In genomic region chr2:111121028-111121872, GRCh38 we compare ENCODE assay signal across 8 cellular contexts. TPM values are rescaled to one million over a fixed set of nuclear protein-coding genes. Genes with fewer than 3 reads are reported as not detected.
DNase-seq lines count a peak whose midpoint lies in the region; ATAC-seq and TF ChIP-seq lines count a peak whose summit lies in the region.

No MANE protein-coding gene starts in this region.

- peaks cover 83% of the 10 kb centered on the region for H3K36me3 Mint-ChIP-seq in Calu3 (ENCODE audit: insufficient read depth, unreplicated experiment)

- POLR2A ChIA-PET in OCI-LY7 (lab: Charles Lee): interaction anchor here (0.6 to 2.4 kb wide), 9 partner anchors 10 to 1153 kb away, joined by 3 to 12 read pairs (median 4); no protein-coding TSS in a partner anchor

- peak overlapping the region; percentile 98 for H3K4me2 ChIP-seq in OCI-LY7 (ENCODE audit: low read length)

- TF ChIP-seq CTCF in Calu3 (IDR thresholded peaks at IDR 0.05; ENCODE audit: unreplicated experiment): no peak
- TF ChIP-seq CTCF in OCI-LY7 (conservative IDR thresholded peaks at IDR 0.05; ENCODE audit: low read length): no peak; the same call in 1 of the 2 replicates
- no peak for TF ChIP-seq CTCF in cardiac muscle cell (IDR thresholded peaks at IDR 0.05; ENCODE audit: low read depth, low read length)
- TF ChIP-seq CTCF in prostate gland (IDR thresholded peaks at IDR 0.05): no peak

- no peaks in the 10 kb centered on the region for H3K9me3 Mint-ChIP-seq in Calu3 (ENCODE audit: low read depth, unreplicated experiment)

- CTCF ChIA-PET in Calu3 (lab: Charles Lee) (interaction anchor here (0.9 to 1.4 kb wide), 4 partner anchors 88 to 308 kb away, joined by 3 to 4 read pairs (median 3); no protein-coding TSS in a partner anchor), OCI-LY7 (lab: Charles Lee; ENCODE audit: unreplicated experiment) (interaction anchor here (0.6 kb wide), 1 partner anchor 37 kb away, joined by 3 read pairs; no protein-coding TSS in a partner anchor)

- H3K27me3 Mint-ChIP-seq in Calu3 (ENCODE audit: unreplicated experiment): peaks cover 39% of the 10 kb centered on the region

- peak; percentile 2 for ATAC-seq in HG03045 (IDR thresholded peaks at IDR 0.05; ENCODE audit: unreplicated experiment)
- no peak for ATAC-seq in HG03460 (IDR thresholded peaks at IDR 0.05; ENCODE audit: unreplicated experiment)
- no peak for ATAC-seq in HG02571 (IDR thresholded peaks at IDR 0.05; ENCODE audit: unreplicated experiment)

- H3K9me3 ChIP-seq in OCI-LY7 (ENCODE audit: low read length) (no peaks in the 10 kb centered on the region), cardiac muscle cell (ENCODE audit: low read depth) (no peaks in the 10 kb centered on the region), prostate gland (no peaks in the 10 kb centered on the region)

- WGBS in prostate gland: under 1% methylated on average over 75 of the region's 83 CpGs

- H3K27me3 ChIP-seq in cardiac muscle cell: peaks cover 39% of the 10 kb centered on the region
- H3K27me3 ChIP-seq in prostate gland (replicated peaks; ENCODE audit: insufficient read depth): no peaks in the 10 kb centered on the region

- peak; percentile 41 for DNase-seq in Calu3
- DNase-seq in OCI-LY7 (ENCODE audit: low spot score): peak; percentile 74
- DNase-seq in activated naive CD4-positive, alpha-beta T cell treated with Interleukin-2 at 50 U/mL for 16 hours: peak; percentile 63
- DNase-seq in cardiac muscle cell (ENCODE audit: low read depth in 1 of 2, low spot score in 1 of 2): peak in 1 of 2 donors; percentile 81
- DNase-seq in prostate gland (ENCODE audit: low spot score): peak; percentile 40

- no peaks in the 10 kb centered on the region for H3K9me2 ChIP-seq in OCI-LY7 (ENCODE audit: insufficient read depth, low read length)

- H3K27ac ChIP-seq in OCI-LY7 (ENCODE audit: low read depth, low read length, poor library complexity, severe bottlenecking) (peak overlapping the region; percentile 75), cardiac muscle cell (peak overlapping the region; percentile 58), prostate gland (peak overlapping the region; percentile 76 to 86)

- peaks cover 51% of the 10 kb centered on the region for H3K79me2 ChIP-seq in OCI-LY7 (ENCODE audit: insufficient read depth, low read depth, low read length)

- H3K36me3 ChIP-seq in OCI-LY7 (ENCODE audit: insufficient read depth, low read length): peaks cover 43% of the 10 kb centered on the region
- H3K36me3 ChIP-seq in cardiac muscle cell: peaks cover 19% of the 10 kb centered on the region
- no peaks in the 10 kb centered on the region for H3K36me3 ChIP-seq in prostate gland

- TF ChIP-seq POLR2A in prostate gland (IDR thresholded peaks at IDR 0.05): no peak

- H3K4me1 ChIP-seq in OCI-LY7 (ENCODE audit: insufficient read depth, low read length, poor library complexity, severe bottlenecking) (peaks cover 44% of the 10 kb centered on the region), cardiac muscle cell (ENCODE audit: low read depth) (peaks cover 16% of the 10 kb centered on the region), prostate gland (replicated peaks) (peaks cover 3% of the 10 kb centered on the region)

- H2AFZ ChIP-seq in OCI-LY7 (ENCODE audit: low read length): no peak overlapping the region

- peak overlapping the region; percentile 85 for H3K27ac Mint-ChIP-seq in Calu3 (ENCODE audit: unreplicated experiment)

- peaks cover 31% of the 10 kb centered on the region for H3K4me1 Mint-ChIP-seq in Calu3 (ENCODE audit: low read depth, unreplicated experiment)

- intact Hi-C loops in Calu3 (cut with micrococcal nuclease; ENCODE audit: unreplicated experiment) (no loop called here), OCI-LY7 (cut with micrococcal nuclease; ENCODE audit: unreplicated experiment) (loop anchor here (1.0 to 10.0 kb wide), 7 partner anchors 36 to 584 kb away; partner anchors contain the start of gene BUB1), prostate gland (cut with DNase I) (no loop called here)

- H4K20me1 ChIP-seq in OCI-LY7 (ENCODE audit: insufficient read depth, low read length): peaks cover 29% of the 10 kb centered on the region

- BruUV-seq in Calu3 (replicated peaks; lab: Mats Ljungman, UMichigan): TSS peak; percentile 36
- BruUV-seq in OCI-LY7 (replicated peaks; lab: Mats Ljungman, UMichigan): no TSS peak

- H3K4me3 Mint-ChIP-seq in Calu3 (ENCODE audit: low read depth, unreplicated experiment): peak overlapping the region; percentile 98

- H3K4me3 ChIP-seq in OCI-LY7 (ENCODE audit: low read depth, low read length, poor library complexity, severe bottlenecking) (peak overlapping the region; percentile 96), cardiac muscle cell (peak overlapping the region; percentile 56), prostate gland (peak overlapping the region; percentile 74 to 93)

RNA-seq across cellular contexts. Expression of gene BCL2L11, which starts 0.5 kb away (rescaled TPM):
- total RNA-seq in Calu3 (2022): 17.6 and 18.4 TPM in 2 replicates
- 10.9 and 16.0 TPM in 2 replicates for total RNA-seq in OCI-LY7 (2014; rRNA removed; shearing (Covaris generic))
- total RNA-seq in OCI-LY7 (2022): 20.3 and 21.2 TPM in 2 replicates
- 17.3 and 32.9 TPM in 2 replicates for total RNA-seq in cardiac muscle cell
- 9.1 and 24.4 TPM in 2 replicates for polyA plus RNA-seq in cardiac muscle cell
- 10 to 100 TPM; 28.3 to 55.3 TPM for total RNA-seq in prostate gland
